ENCODE assay signal across 1 cellular context in genomic region chr12:133220521-133220920, GRCh38.
TF ChIP-seq lines count a peak whose summit lies in the region.

No MANE protein-coding gene starts in this region.

TF ChIP-seq in IMR-90, 13 proteins besides CTCF, POLR2A, EP300 and RAD21 (continued from another document):
- TF ChIP-seq USF2 (IDR thresholded peaks at IDR 0.05; ENCODE audit: low read depth, low read length) (no peak), MAFK (IDR thresholded peaks at IDR 0.05; ENCODE audit: low read depth, low read length) (no peak), NFE2L2 (IDR thresholded peaks at IDR 0.05; ENCODE audit: low read depth, low read length) (no peak), SMC3 (IDR thresholded peaks at IDR 0.05; ENCODE audit: low read depth, low read length) (no peak), MAZ (IDR thresholded peaks at IDR 0.05; ENCODE audit: borderline replicate concordance, low read depth, low read length) (no peak), CEBPB (IDR thresholded peaks at IDR 0.05; ENCODE audit: low read depth, low read length) (no peak), RFX5 (IDR thresholded peaks at IDR 0.05; ENCODE audit: low read depth, low read length) (no peak)
TF ChIP-seq in IMR-90: peak in this region for 0.
